8 cellular contexts compared by ENCODE assay signal in the genomic region with DNA sequence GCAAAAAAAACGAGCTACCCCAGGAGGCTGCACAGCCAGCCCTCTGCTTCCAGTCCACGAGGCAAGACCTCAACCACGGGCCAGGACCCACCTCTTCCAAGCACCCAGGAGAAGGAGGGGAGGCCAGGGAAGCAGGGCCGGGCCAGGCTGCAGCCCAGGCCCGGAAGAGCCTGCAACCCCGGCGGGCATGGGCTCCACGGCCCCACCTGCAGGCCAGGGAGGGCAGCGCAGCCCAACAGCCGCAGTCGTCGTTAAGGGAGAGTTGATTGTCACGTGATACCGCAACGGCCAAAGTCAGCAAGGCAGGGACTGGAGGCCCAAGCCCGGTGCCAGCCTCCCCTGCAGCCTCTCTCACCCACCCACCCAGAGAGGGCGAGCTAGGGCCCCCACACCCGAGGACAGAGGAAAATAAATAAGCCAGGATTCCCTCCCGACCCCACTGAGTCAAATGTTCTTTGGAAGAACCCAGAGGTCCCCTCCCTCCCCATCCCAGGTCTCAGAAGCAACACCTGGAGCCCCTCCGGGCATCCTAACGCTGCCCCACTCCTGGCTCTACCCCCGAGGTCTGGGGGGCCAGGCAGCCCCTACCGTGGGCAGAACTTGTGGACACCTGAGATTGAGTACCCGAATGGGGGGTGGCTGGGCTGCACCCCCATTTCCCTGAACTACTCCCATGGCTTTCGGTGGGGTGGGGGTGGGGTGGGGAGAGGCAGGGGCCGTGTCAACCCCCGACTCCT. TPM values are rescaled to one million over a fixed set of nuclear protein-coding genes. Genes with fewer than 3 reads are reported as not detected.
A peak's percentile ranks its signal among the peaks of the same experiment; 100 is the strongest.
DNase-seq lines count a peak whose midpoint lies in the region; ATAC-seq, FAIRE-seq and TF ChIP-seq lines count a peak whose summit lies in the region.

No MANE protein-coding gene starts in this region.

- no peak for TF ChIP-seq POLR2A in ovary (IDR thresholded peaks at IDR 0.05)

- no peak overlapping the region for H3K27ac ChIP-seq in ovary
- H3K27ac ChIP-seq in upper lobe of right lung, result no peak overlapping the region

- no peaks in the 10 kb centered on the region for H3K9me3 ChIP-seq in ovary
- no peaks in the 10 kb centered on the region for H3K9me3 ChIP-seq in upper lobe of right lung

- DNase-seq in COR-L47 (lab: John Stamatoyannopoulos, UW) (peak; percentile 60), HTR-8/SVneo (ENCODE audit: insufficient read length, low spot score) (peak; percentile 68), SIG-M5 (lab: John Stamatoyannopoulos, UW) (peak; percentile 32), fibroblast of the conjunctiva (ENCODE audit: low read depth) (peak; percentile 61), ovary (peak in 3 of 5 donors; percentile 59 to 75 (median 60)), upper lobe of right lung (peak; percentile 91)
- peak; percentile 73 for DNase-seq in activated T-helper 9 cell treated with anti-CD3 and anti-CD28 coated beads, Interleukin-2, amount 50 U/mL, for 16 hours (ENCODE audit: low read depth)

- no peaks in the 10 kb centered on the region for H3K27me3 ChIP-seq in ovary
- H3K27me3 ChIP-seq in upper lobe of right lung, result no peaks in the 10 kb centered on the region

- no peak for TF ChIP-seq EP300 in ovary (IDR thresholded peaks at IDR 0.05)

- H3K4me3 ChIP-seq in ovary (no peak overlapping the region), upper lobe of right lung (no peak overlapping the region)

- ATAC-seq in upper lobe of right lung, result peak; percentile 63
- ATAC-seq in GM18520 (IDR thresholded peaks at IDR 0.05; ENCODE audit: unreplicated experiment), result no peak

- peak; percentile 44 to 48 (median 46) for TF ChIP-seq CTCF in ovary (IDR thresholded peaks at IDR 0.05)
- peak; percentile 90 for TF ChIP-seq CTCF in upper lobe of right lung (IDR thresholded peaks at IDR 0.05)

- intact Hi-C loops in ovary (cut with DNase I) (no loop called here), upper lobe of right lung (cut with DNase I) (no loop called here)

- H3K36me3 ChIP-seq in ovary, result no peaks in the 10 kb centered on the region
- no peaks in the 10 kb centered on the region for H3K36me3 ChIP-seq in upper lobe of right lung

- H3K4me1 ChIP-seq in ovary (ENCODE audit: insufficient read depth) (peaks cover 14% of the 10 kb centered on the region), upper lobe of right lung (peaks cover 62% of the 10 kb centered on the region)

- WGBS in ovary, 3 donors, result 49 to 56% (median 50%) methylated on average over 26 to 27 of the region's 27 CpGs

- FAIRE-seq in HTR-8/SVneo (lab: Jason Lieb, UNC), result no peak

RNA-seq across cellular contexts. Expression of gene REXO1, which starts 5.2 kb away (rescaled TPM):
- total RNA-seq in ovary (10 to 100 TPM; 14.9 to 46.7 (median 30.4) TPM), upper lobe of right lung (37.2 TPM)
- polyA plus RNA-seq in ovary, result 10 to 100 TPM in 1 of 2 donors, 1 to 10 TPM in 1; 4.8 to 21.5 TPM

RNA-seq across cellular contexts. Expression of gene KLF16, which starts 9.9 kb away (rescaled TPM):
- total RNA-seq in ovary (10 to 100 TPM in 6 of 7 donors, 1 to 10 TPM in 1; 4.2 to 26.6 (median 14.4) TPM), upper lobe of right lung (28.0 TPM)
- 1 to 10 TPM in 1 of 2 donors, under 1 TPM in 1; 0.63 to 5.4 TPM for polyA plus RNA-seq in ovary

RNA-seq across cellular contexts. Expression of gene ABHD17A, which starts 31.8 kb away (rescaled TPM):
- total RNA-seq in ovary (10 to 100 TPM; 54.2 to 87.3 (median 65.4) TPM), upper lobe of right lung (76.1 TPM)
- 10 to 100 TPM in 1 of 2 donors, under 1 TPM in 1; 0.57 to 65.6 TPM for polyA plus RNA-seq in ovary

RNA-seq across cellular contexts. Expression of gene ATP8B3, which starts 41.4 kb away (rescaled TPM):
- 1 to 10 TPM in 5 of 7 donors, under 1 TPM in 2; 0.72 to 3.2 (median 2.1) TPM for total RNA-seq in ovary
- polyA plus RNA-seq in ovary, result 1 to 10 TPM in 1 of 2 donors, under 1 TPM in 1; 0.91 to 1.5 TPM
- 0.64 TPM for total RNA-seq in upper lobe of right lung

RNA-seq across cellular contexts. Expression of gene ADAT3, which starts 51.7 kb away (rescaled TPM):
- total RNA-seq in ovary (10 to 100 TPM in 1 of 7 donors, 1 to 10 TPM in 6; 2.6 to 13.7 (median 4.6) TPM), upper lobe of right lung (6.3 TPM)
- polyA plus RNA-seq in ovary, result 1 to 10 TPM in 1 of 2 donors, not detected in 1; 2.3 TPM

Comparison
In these comparisons a context has a peak if more than half of its experiments do, and no peak if none do; other contexts are left out.
1. DNase-seq: peak in every context shown above with its lines; median percentile 91 in upper lobe of right lung; 73 in activated T-helper 9 cell treated with anti-CD3 and anti-CD28 coated beads, Interleukin-2, amount 50 U/mL, for 16 hours; 68 in HTR-8/SVneo; 61 in fibroblast of the conjunctiva; 60 in COR-L47; 60 in ovary; 32 in SIG-M5.